ENCODE assay signal across 1 cellular context in the genomic region with DNA sequence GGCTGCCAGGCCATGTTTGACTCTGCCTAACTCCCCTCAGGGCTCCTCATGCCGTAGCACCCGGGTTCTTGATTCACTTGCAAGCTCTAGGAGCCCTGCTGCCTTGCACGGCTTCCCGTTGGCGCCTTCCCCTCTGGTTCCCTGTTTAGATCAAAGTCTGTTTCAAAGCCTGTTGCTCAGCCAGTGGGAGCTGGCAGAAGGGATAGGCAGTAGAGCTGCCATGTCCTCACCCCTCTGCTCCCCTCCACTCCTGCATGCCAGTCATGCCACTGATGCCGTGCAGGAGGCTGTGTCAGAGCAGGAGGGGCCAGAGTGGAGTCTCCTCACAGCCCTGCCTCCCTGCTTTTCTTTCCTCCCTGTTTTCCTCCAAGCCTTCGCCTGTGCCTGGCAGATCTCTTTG.
TF ChIP-seq lines count a peak whose summit lies in the region.

No MANE protein-coding gene starts in this region.

TF ChIP-seq in SK-N-SH treated with all-trans-retinoic acid at 6 μM for 48 hours, 23 proteins besides CTCF, POLR2A, EP300 and RAD21 (continued from another document):
- TF ChIP-seq, protein P1, sequence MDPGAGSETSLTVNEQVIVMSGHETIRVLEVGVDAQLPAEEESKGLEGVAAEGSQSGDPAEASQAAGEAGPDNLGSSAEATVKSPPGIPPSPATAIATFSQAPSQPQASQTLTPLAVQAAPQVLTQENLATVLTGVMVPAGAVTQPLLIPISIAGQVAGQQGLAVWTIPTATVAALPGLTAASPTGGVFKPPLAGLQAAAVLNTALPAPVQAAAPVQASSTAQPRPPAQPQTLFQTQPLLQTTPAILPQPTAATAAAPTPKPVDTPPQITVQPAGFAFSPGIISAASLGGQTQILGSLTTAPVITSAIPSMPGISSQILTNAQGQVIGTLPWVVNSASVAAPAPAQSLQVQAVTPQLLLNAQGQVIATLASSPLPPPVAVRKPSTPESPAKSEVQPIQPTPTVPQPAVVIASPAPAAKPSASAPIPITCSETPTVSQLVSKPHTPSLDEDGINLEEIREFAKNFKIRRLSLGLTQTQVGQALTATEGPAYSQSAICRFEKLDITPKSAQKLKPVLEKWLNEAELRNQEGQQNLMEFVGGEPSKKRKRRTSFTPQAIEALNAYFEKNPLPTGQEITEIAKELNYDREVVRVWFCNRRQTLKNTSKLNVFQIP (CRISPR knock-in tag; IDR thresholded peaks at IDR 0.05; ENCODE audit: borderline replicate concordance, low read depth) = no peak
TF ChIP-seq in SK-N-SH treated with all-trans-retinoic acid at 6 μM for 48 hours: peak in this region for 0.
